19 cellular contexts compared by ENCODE assay signal in the genomic region with DNA sequence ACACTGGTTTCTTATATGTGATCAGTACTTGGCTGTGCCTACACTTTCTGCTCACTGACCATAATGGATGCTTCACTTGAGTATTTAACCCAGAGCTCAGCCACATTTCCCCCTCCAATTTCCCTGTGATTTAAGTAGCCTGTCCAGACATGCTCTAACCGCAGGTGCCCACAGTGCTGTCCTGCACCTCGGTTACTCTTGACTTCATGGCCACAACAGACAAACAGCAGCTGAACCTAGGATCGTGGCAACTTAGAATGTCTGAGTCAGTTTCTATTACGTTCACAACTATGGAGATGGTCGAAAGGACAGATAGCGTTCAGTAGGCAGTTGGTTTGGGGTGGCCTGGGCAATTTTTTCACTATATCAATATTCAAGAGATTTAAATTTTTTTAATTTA.
DNase-seq lines count a peak whose midpoint lies in the region; ATAC-seq and TF ChIP-seq lines count a peak whose summit lies in the region.
"Had no signal": no experiment of that assay in that cellular context is flagged by ENCODE, and none has a peak within 500 bp of the region (broad histone marks: within the 10 kb centered on the region; RNA-seq: fewer than 3 reads in every experiment).

No MANE protein-coding gene starts in this region.

- peaks cover 0 to 4% (median 0%) of the 10 kb centered on the region in 9 donors for H3K4me1 ChIP-seq in heart right ventricle

- H3K4me3 ChIP-seq in epithelial cell of esophagus (ENCODE audit: low read length) = no peak overlapping the region
- no peak overlapping the region for H3K4me3 ChIP-seq in heart right ventricle
- H3K4me3 ChIP-seq: BLaER1 treated with 17β-estradiol and CSF1 and Interleukin-3, amounts not matched to agents 10 nM and 100 nM had no signal

- H3K27ac ChIP-seq in substantia nigra (ENCODE audit: low read depth, low read length, poor library complexity, severe bottlenecking) = peak overlapping the region; percentile 22
- H3K27ac ChIP-seq in heart right ventricle = no peak overlapping the region
- H3K27ac ChIP-seq: BLaER1 treated with 17β-estradiol and CSF1 and Interleukin-3, amounts not matched to agents 10 nM and 100 nM had no signal

- H3K27me3 ChIP-seq in heart right ventricle = no peaks in the 10 kb centered on the region

- peaks cover 52% of the 10 kb centered on the region for H3K4me1 Mint-ChIP-seq in MCF 10A (ENCODE audit: insufficient read depth, unreplicated experiment)
- H3K4me1 Mint-ChIP-seq: B cell had no signal

- peak overlapping the region; percentile 57 for H3K27ac Mint-ChIP-seq in MCF 10A (ENCODE audit: low read depth, unreplicated experiment)
- H3K27ac Mint-ChIP-seq: B cell; CD8-positive, alpha-beta T cell; HFFc6 had no signal

- peak; percentile 25 for DNase-seq in NCI-H748 (lab: John Stamatoyannopoulos, UW; ENCODE audit: unreplicated experiment)
- DNase-seq in NCI-H748 treated with DMSO at 0.1 percent for 48 hours (lab: John Stamatoyannopoulos, UW) = no peak
- peak; percentile 52 for DNase-seq in MCF 10A (ENCODE audit: unreplicated experiment)
- DNase-seq in epithelial cell of esophagus (ENCODE audit: low read depth) = peak; percentile 21
- no peak for DNase-seq in substantia nigra (lab: John Stamatoyannopoulos, UW)
- no peak for DNase-seq in heart right ventricle
- DNase-seq in stimulated activated CD4-positive, alpha-beta T cell treated with anti-CD3 and anti-CD28 coated beads, Interleukin-4, amount 100 ng/mL, for 1 hour = no peak
- DNase-seq: 8988T; Calu3; CD8-positive, alpha-beta T cell; DMS79 treated with DMSO at 0.1 percent for 48 hours; GF-D8; GOT3; H7; HFFc6 had no signal

- no peaks in the 10 kb centered on the region for H3K36me3 ChIP-seq in heart right ventricle
- H3K36me3 ChIP-seq: BLaER1 treated with 17β-estradiol and CSF1 and Interleukin-3, amounts not matched to agents 10 nM and 100 nM had no signal

- BruUV-seq in MCF 10A (replicated peaks; lab: Mats Ljungman, UMichigan) = no TSS peak

- intact Hi-C loops in MCF 10A (cut with micrococcal nuclease) = no loop called here
- intact Hi-C loops in heart right ventricle (cut with DNase I) = loop anchor here in 1 of 10 donors (10.0 kb wide), 1 partner anchor 100 kb away; no protein-coding TSS in a partner anchor

- H3K27me3 Mint-ChIP-seq in MCF 10A (ENCODE audit: insufficient read depth, unreplicated experiment) = no peaks in the 10 kb centered on the region

- CTCF ChIA-PET in MCF 10A (lab: Yijun Ruan, JAX) = interaction anchor here (0.6 to 5.4 kb wide), 4 partner anchors 9 to 202 kb away, joined by 3 to 46 read pairs (median 7); no protein-coding TSS in a partner anchor

- no peaks in the 10 kb centered on the region for H3K9me3 ChIP-seq in heart right ventricle
- H3K9me3 ChIP-seq: BLaER1 treated with 17β-estradiol and CSF1 and Interleukin-3, amounts not matched to agents 10 nM and 100 nM had no signal

- H3K4me3 Mint-ChIP-seq in MCF 10A (ENCODE audit: unreplicated experiment) = no peak overlapping the region
- H3K4me3 Mint-ChIP-seq: B cell; CD8-positive, alpha-beta T cell; HFFc6 had no signal

- TF ChIP-seq CTCF in MCF 10A (IDR thresholded peaks at IDR 0.05; ENCODE audit: unreplicated experiment) (no peak), epithelial cell of esophagus (IDR thresholded peaks at IDR 0.05; ENCODE audit: insufficient read depth, low read depth, low read length, missing control alignments) (no peak), heart right ventricle (IDR thresholded peaks at IDR 0.05) (no peak)

- WGBS in heart right ventricle, 2 donors = 98% methylated on average over 6 of the region's 6 CpGs

- no peak for ATAC-seq in heart right ventricle
- no peak for ATAC-seq in HG03520 (IDR thresholded peaks at IDR 0.05; ENCODE audit: unreplicated experiment)
- ATAC-seq: CD8-positive, alpha-beta T cell; HCT116 had no signal

- POLR2A ChIA-PET in MCF 10A (lab: Yijun Ruan, JAX) = interaction anchor here (0.6 to 7.1 kb wide), 9 partner anchors 12 to 451 kb away, joined by 3 to 180 read pairs (median 4); no protein-coding TSS in a partner anchor

- H3K36me3 Mint-ChIP-seq in MCF 10A (ENCODE audit: insufficient read depth, unreplicated experiment) = peaks cover 6% of the 10 kb centered on the region
- H3K36me3 Mint-ChIP-seq: CD8-positive, alpha-beta T cell had no signal

- no peaks in the 10 kb centered on the region for H3K9me3 Mint-ChIP-seq in MCF 10A (ENCODE audit: unreplicated experiment)
- H3K9me3 Mint-ChIP-seq: CD8-positive, alpha-beta T cell; HFFc6 had no signal

Comparison
In these comparisons a context has a peak if more than half of its experiments do, and no peak if none do; other contexts are left out.
1. DNase-seq: peak in NCI-H748 (single experiment), MCF 10A (single experiment) and epithelial cell of esophagus (single experiment); none in NCI-H748 treated with DMSO at 0.1 percent for 48 hours (single experiment), substantia nigra (0 of 49), heart right ventricle (0 of 2) and stimulated activated CD4-positive, alpha-beta T cell treated with anti-CD3 and anti-CD28 coated beads, Interleukin-4, amount 100 ng/mL, for 1 hour (single experiment).